Comparison of ENCODE assay signal across 8 cellular contexts in genomic region chr2:148508878-148509702, GRCh38.
DNase-seq lines count a peak whose midpoint lies in the region; ATAC-seq lines count a peak whose summit lies in the region.

No MANE protein-coding gene starts in this region.

- peak overlapping the region; percentile 55 to 73 for H3K4me3 ChIP-seq in mucosa of rectum (ENCODE audit: low read length in 2 of 2)

- DNase-seq in CMK (ENCODE audit: low read depth) (peak; percentile 24), NOMO-1 treated with dmso at 0.1 percent for 144 hours (lab: John Stamatoyannopoulos, UW; ENCODE audit: unreplicated experiment) (peak; percentile 77), epidermal melanocyte (ENCODE audit: insufficient read length, low spot score) (peak; percentile 76)
- peak; percentile 68 for DNase-seq in activated CD8-positive, alpha-beta memory T cell treated with anti-CD3 and anti-CD28 coated beads, Interleukin-2, amount 50 U/mL, for 1 hour (ENCODE audit: extremely low read depth)
- peak; percentile 68 for DNase-seq in stimulated activated CD8-positive, alpha-beta memory T cell treated with anti-CD3 and anti-CD28 coated beads, Interleukin-4, amount 100 ng/mL, for 24 hours (ENCODE audit: low read depth)

- no peaks in the 10 kb centered on the region for H3K36me3 ChIP-seq in mucosa of rectum (ENCODE audit: control insufficient read depth in 2 of 2, insufficient read depth in 2 of 2, low read length in 2 of 2)

- ATAC-seq in GM19467 (IDR thresholded peaks at IDR 0.05; ENCODE audit: unreplicated experiment) (peak; percentile 100), HG03575 (IDR thresholded peaks at IDR 0.05; ENCODE audit: extremely low read depth, insufficient number of reproducible peaks, low FRiP score, unreplicated experiment) (peak; percentile 97)

- H3K9ac ChIP-seq in mucosa of rectum (ENCODE audit: low read depth in 1 of 2, low read length in 2 of 2): no peak overlapping the region

- no peaks in the 10 kb centered on the region for H3K9me3 ChIP-seq in mucosa of rectum (ENCODE audit: control insufficient read depth in 2 of 2, low read length in 2 of 2)

- no peaks in the 10 kb centered on the region for H3K27me3 ChIP-seq in mucosa of rectum (ENCODE audit: control insufficient read depth in 2 of 2, insufficient read depth in 2 of 2, low read length in 2 of 2)

- H3K4me1 ChIP-seq in mucosa of rectum (ENCODE audit: control insufficient read depth in 2 of 2, insufficient read depth in 2 of 2, low read length in 2 of 2): no peaks in the 10 kb centered on the region

- H3K27ac ChIP-seq in mucosa of rectum (ENCODE audit: low read depth in 2 of 2, low read length in 2 of 2): no peak overlapping the region

Comparison
In these comparisons a context has a peak if more than half of its experiments do, and no peak if none do; other contexts are left out.
1. DNase-seq: peak in every context shown above with its lines; median percentile 77 in NOMO-1 treated with dmso at 0.1 percent for 144 hours; 76 in epidermal melanocyte; 68 in activated CD8-positive, alpha-beta memory T cell treated with anti-CD3 and anti-CD28 coated beads, Interleukin-2, amount 50 U/mL, for 1 hour; 68 in stimulated activated CD8-positive, alpha-beta memory T cell treated with anti-CD3 and anti-CD28 coated beads, Interleukin-4, amount 100 ng/mL, for 24 hours; 24 in CMK.